Comparison of ENCODE assay signal across 8 cellular contexts in the genomic region with DNA sequence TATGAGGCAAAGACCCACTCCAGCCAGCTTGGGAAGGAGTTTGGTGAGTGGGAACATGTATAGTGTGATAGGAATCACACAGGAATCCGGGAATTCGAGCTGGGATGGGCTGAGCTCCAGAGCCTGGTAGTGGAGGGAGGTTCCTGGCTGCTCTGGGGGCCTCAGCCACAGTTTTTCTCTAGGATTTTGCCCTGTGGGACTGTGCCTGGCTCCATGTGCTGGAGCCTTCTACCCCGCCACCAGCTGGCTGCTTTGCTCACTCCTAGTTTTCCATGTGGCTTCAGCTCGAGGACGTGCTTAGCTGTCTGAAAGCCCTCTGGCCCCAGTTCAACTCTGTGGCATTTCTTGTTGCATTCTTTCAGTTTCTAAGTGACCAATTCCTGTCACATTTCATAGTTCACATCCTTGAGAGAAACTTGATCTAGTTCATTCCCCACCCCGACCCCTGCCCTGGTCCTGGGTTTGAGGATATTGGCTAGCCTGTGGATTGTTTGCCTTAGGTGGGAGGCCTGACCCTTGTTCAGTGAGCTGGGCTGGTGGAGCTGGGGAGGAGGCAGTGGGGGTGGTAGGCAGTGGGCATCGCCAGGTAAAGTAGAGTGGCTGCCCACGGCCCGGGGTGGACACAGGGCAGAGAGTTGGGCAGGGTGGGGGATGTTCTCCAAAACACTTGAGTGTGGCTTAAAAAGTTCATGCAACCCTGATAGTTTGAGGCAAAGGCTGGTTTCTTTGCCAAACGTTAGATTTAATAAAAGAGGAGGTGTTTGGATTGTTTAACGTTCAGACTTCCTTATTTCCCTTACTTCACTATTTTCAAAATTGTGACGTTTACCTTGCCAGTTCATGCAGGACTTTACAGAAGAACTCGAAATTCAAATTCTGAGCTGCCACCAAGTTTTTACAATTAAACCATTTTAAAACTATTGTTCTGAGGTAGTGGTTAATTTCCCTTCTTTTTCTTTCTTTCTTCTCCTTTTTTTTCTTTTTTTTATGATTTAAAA. TPM values are rescaled to one million over a fixed set of nuclear protein-coding genes. Genes with fewer than 3 reads are reported as not detected.
DNase-seq lines count a peak whose midpoint lies in the region; ATAC-seq, FAIRE-seq and TF ChIP-seq lines count a peak whose summit lies in the region.

No MANE protein-coding gene starts in this region.

- H3K27ac ChIP-seq in GM12878 (ENCODE audit: control insufficient read depth, insufficient read depth), result peak overlapping the region; percentile 97

- peak in 2 of 3 experiments; percentile 8 to 22; a peak in 1 of 6 replicates for TF ChIP-seq CTCF in GM12878 (IDR thresholded peaks at IDR 0.05 in 2 of 3, conservative IDR thresholded peaks at IDR 0.05 in 1 of 3; ENCODE audit: control insufficient read depth in 2 of 3, extremely low read depth in 1 of 3, insufficient read depth in 1 of 3, low read depth in 3 of 3, low read length in 3 of 3)

- CTCF ChIA-PET in GM12878 (lab: Yijun Ruan, JAX), result interaction anchor here (0.5 to 3.5 kb wide), 13 partner anchors 10 to 97 kb away, joined by 3 to 17 read pairs (median 4); no protein-coding TSS in a partner anchor

- intact Hi-C loops in GM12878 (cut with micrococcal nuclease; ENCODE audit: unreplicated experiment), result loop anchor here (2.0 kb wide), 1 partner anchor 43 kb away; no protein-coding TSS in a partner anchor

- H3K27me3 ChIP-seq in GM12878 (replicated peaks in 1 of 2; ENCODE audit: control insufficient read depth in 2 of 2, insufficient read depth in 2 of 2, low read length in 1 of 2), result no peaks in the 10 kb centered on the region

- H2AFZ ChIP-seq in GM12878 (ENCODE audit: control insufficient read depth, low read depth, low read length), result no peak overlapping the region

- H3K27ac Mint-ChIP-seq in IgD-negative memory B cell, result peak overlapping the region; percentile 34 to 97 (median 62)
- H3K27ac Mint-ChIP-seq in stimulated activated naive CD8-positive, alpha-beta T cell treated with anti-CD3 and anti-CD28 coated beads, Interleukin-15, Interleukin-2, amounts not matched to agents 100 ng/mL and 50 ng/mL, for 24 hours, result peak overlapping the region; percentile 70

- in situ Hi-C loops in GM12878 (cut with MboI), result no loop called here

- peak overlapping the region; percentile 100 for H3K4me2 ChIP-seq in GM12878 (ENCODE audit: control insufficient read depth, insufficient read depth)

- RAD21 ChIA-PET in GM12878 (lab: Charles Lee; ENCODE audit: unreplicated experiment), result interaction anchor here (0.8 to 2.8 kb wide), 20 partner anchors 10 to 102 kb away, joined by 3 to 22 read pairs (median 6); no protein-coding TSS in a partner anchor

- H3K79me2 ChIP-seq in GM12878 (ENCODE audit: control insufficient read depth, insufficient read depth, low read length), result peaks cover 91% of the 10 kb centered on the region

- no peaks in the 10 kb centered on the region for H3K27me3 Mint-ChIP-seq in IgD-negative memory B cell
- H3K27me3 Mint-ChIP-seq in stimulated activated naive CD8-positive, alpha-beta T cell treated with anti-CD3 and anti-CD28 coated beads, Interleukin-15, Interleukin-2, amounts not matched to agents 100 ng/mL and 50 ng/mL, for 24 hours, result no peaks in the 10 kb centered on the region

- peaks cover 43 to 68% (median 66%) of the 10 kb centered on the region in 3 donors for H3K4me1 Mint-ChIP-seq in IgD-negative memory B cell
- peaks cover 66% of the 10 kb centered on the region for H3K4me1 Mint-ChIP-seq in stimulated activated naive CD8-positive, alpha-beta T cell treated with anti-CD3 and anti-CD28 coated beads, Interleukin-15, Interleukin-2, amounts not matched to agents 100 ng/mL and 50 ng/mL, for 24 hours (ENCODE audit: low read depth)

- SMC1A ChIA-PET in GM12878 (lab: Charles Lee; ENCODE audit: uncharacterized antibody, unreplicated experiment), result interaction anchor here (0.8 to 3.6 kb wide), 26 partner anchors 10 to 98 kb away, joined by 3 to 29 read pairs (median 4); no protein-coding TSS in a partner anchor

- no peaks in the 10 kb centered on the region for H3K9me3 ChIP-seq in GM12878 (replicated peaks; ENCODE audit: control insufficient read depth, insufficient read depth, low read length)

- POLR2A ChIA-PET in GM12878 (lab: Charles Lee), result interaction anchor here (0.5 to 2.7 kb wide), 16 partner anchors 14 to 177 kb away, joined by 3 to 21 read pairs (median 6); no protein-coding TSS in a partner anchor

- TF ChIP-seq EP300 in GM12878 (IDR thresholded peaks at IDR 0.05; ENCODE audit: borderline replicate concordance in 1 of 2, control insufficient read depth in 1 of 2, low read depth in 2 of 2, low read length in 2 of 2), result peak in 1 of 2 experiments; percentile 56; a peak in 2 of 4 replicates

- H3K4me1 ChIP-seq in GM12878 (ENCODE audit: control insufficient read depth, insufficient read depth, low read length), result peaks cover 43% of the 10 kb centered on the region

- 25% methylated on average over 13 of the region's 13 CpGs for WGBS in GM12878 (ENCODE audit: insufficient coverage, insufficient replicate concordance, low lambda C conversion rate, missing lambda C conversion rate)

- H3K36me3 ChIP-seq in GM12878 (ENCODE audit: control insufficient read depth in 2 of 2, insufficient read depth in 2 of 2, low read length in 1 of 2), result peaks cover 9 to 25% of the 10 kb centered on the region in 2 experiments

- TF ChIP-seq POLR2A in GM12878 (IDR thresholded peaks at IDR 0.05; ENCODE audit: low read depth, low read length), result 0 out of 2 replicates have a peak, but pooled peaks have one; percentile 32

- no peaks in the 10 kb centered on the region for H3K9me3 Mint-ChIP-seq in IgD-negative memory B cell
- H3K9me3 Mint-ChIP-seq in stimulated activated naive CD8-positive, alpha-beta T cell treated with anti-CD3 and anti-CD28 coated beads, Interleukin-15, Interleukin-2, amounts not matched to agents 100 ng/mL and 50 ng/mL, for 24 hours, result no peaks in the 10 kb centered on the region

- ATAC-seq in GM12878, result peak; percentile 63
- ATAC-seq in GM19328 (IDR thresholded peaks at IDR 0.05; ENCODE audit: unreplicated experiment), result no peak

- H3K4me3 Mint-ChIP-seq in IgD-negative memory B cell, result peak overlapping the region; percentile 61 to 91 (median 84)
- peak overlapping the region; percentile 25 for H3K4me3 Mint-ChIP-seq in stimulated activated naive CD8-positive, alpha-beta T cell treated with anti-CD3 and anti-CD28 coated beads, Interleukin-15, Interleukin-2, amounts not matched to agents 100 ng/mL and 50 ng/mL, for 24 hours

- H4K20me1 ChIP-seq in GM12878 (ENCODE audit: control insufficient read depth, insufficient read depth), result peaks cover 4% of the 10 kb centered on the region

- BruUV-seq in GM12878 (replicated peaks; lab: Mats Ljungman, UMichigan), result TSS peak; percentile 28

- peak; percentile 86 for FAIRE-seq in GM12878 (lab: Jason Lieb, UNC)

- DNase-seq in DMS79 treated with DMSO at 0.1 percent for 48 hours (lab: John Stamatoyannopoulos, UW) (peak; percentile 25), GM12878 (ENCODE audit: low read depth, low spot score) (peak; percentile 71), kidney tubule cell (ENCODE audit: low spot score) (peak; percentile 87), DMS153 treated with DMSO at 0.1 percent for 48 hours (lab: John Stamatoyannopoulos, UW; ENCODE audit: unreplicated experiment) (no peak), NCI-H187 (lab: John Stamatoyannopoulos, UW) (no peak)

- H3K9ac ChIP-seq in GM12878 (ENCODE audit: control insufficient read depth, insufficient read depth, low read length), result peak overlapping the region; percentile 86

- TF ChIP-seq RAD21 in GM12878 (IDR thresholded peaks at IDR 0.05; ENCODE audit: insufficient read depth, low read depth, low read length), result no peak

- peak overlapping the region; percentile 69 for H3K4me3 ChIP-seq in GM12878

- peaks cover 14% of the 10 kb centered on the region for H3K36me3 Mint-ChIP-seq in IgD-negative memory B cell
- H3K36me3 Mint-ChIP-seq in stimulated activated naive CD8-positive, alpha-beta T cell treated with anti-CD3 and anti-CD28 coated beads, Interleukin-15, Interleukin-2, amounts not matched to agents 100 ng/mL and 50 ng/mL, for 24 hours (ENCODE audit: low read depth), result peaks cover 65% of the 10 kb centered on the region

TF ChIP-seq in GM12878, 131 proteins besides CTCF, POLR2A, EP300 and RAD21 (continues in another document):
- TF ChIP-seq KLF5 (IDR thresholded peaks at IDR 0.05; ENCODE audit: partially characterized antibody) (no peak), RUNX3 (IDR thresholded peaks at IDR 0.05; ENCODE audit: low read length) (peak; percentile 80), MEF2B (IDR thresholded peaks at IDR 0.05; ENCODE audit: partially characterized antibody, poor library complexity, severe bottlenecking) (peak; percentile 10), ATF7 (IDR thresholded peaks at IDR 0.05; ENCODE audit: low read depth) (0 out of 2 replicates have a peak, but pooled peaks have one; percentile 7), JUNB (IDR thresholded peaks at IDR 0.05) (peak; percentile 68), TCF12 (IDR thresholded peaks at IDR 0.05; ENCODE audit: low read depth, low read length) (peak; percentile 20; the same call in 1 of the 2 replicates), DPF2 (IDR thresholded peaks at IDR 0.05) (peak; percentile 55; the same call in 1 of the 2 replicates), ZNF207 (IDR thresholded peaks at IDR 0.05; ENCODE audit: borderline replicate concordance) (no peak), KAT2A (conservative IDR thresholded peaks at IDR 0.05; ENCODE audit: control insufficient read depth, low read depth, low read length) (no peak), BCL11A (IDR thresholded peaks at IDR 0.05; ENCODE audit: low read depth, low read length) (0 out of 2 replicates have a peak, but pooled peaks have one; percentile 27)

RNA-seq across cellular contexts. Expression of a gene that starts 5.2 kb away (rescaled TPM):
- polyA plus RNA-seq in IgD-negative memory B cell (44.4 TPM), GM12878 (2011; rRNA removed) (28.8 and 33.3 TPM in 2 replicates), GM12878 (2014; fragmentation: Illumina TruSeq; extraction: Trizol) (35.8 and 41.5 TPM in 2 replicates), GM12878 (2014; fragmentation: Nextera tagmentation; extraction: Ambion mirVana) (10 to 100 TPM in 1 of 2 experiments, 1 to 10 TPM in 1; 6.3 to 10.2 TPM), GM12878 (2014; rRNA removed) (32.5 and 34.6 TPM in 2 replicates), GM12878 (2016; fragmentation: Nextera tagmentation; extraction: Ambion mirVana) (10 to 100 TPM; 48.5 to 52.3 TPM)
- 161 and 179 TPM in 2 replicates for total RNA-seq in GM12878 (2013; cell fraction: nucleolus; rRNA removed)
- total RNA-seq in GM12878 (2014; rRNA removed) (28.2 and 32.4 TPM in 2 replicates), GM12878 (2014; rRNA removed; fragmentation: Illumina TruSeq; extraction: Trizol) (18.2 and 19.0 TPM in 2 replicates), GM12878 (2021) (58.1 and 66.1 TPM in 2 replicates)
- polyA plus RNA-seq in GM12878 (2011; ENCODE audit: low read depth), result 26.5 TPM
- 26.4 and 30.9 TPM in 2 replicates for polyA plus RNA-seq in GM12878 (2011; cell fraction: cytosol; rRNA removed)
- 38.5 and 42.8 TPM in 2 replicates for polyA plus RNA-seq in GM12878 (2011; cell fraction: nucleus; rRNA removed)
- polyA plus RNA-seq in GM12878 (2012), result 46.1 and 55.7 TPM in 2 replicates
- polyA minus RNA-seq in GM12878 (2011; rRNA and poly(A)+ RNA removed), result 26.8 and 36.9 TPM in 2 replicates
- 18.6 and 19.0 TPM in 2 replicates for polyA minus RNA-seq in GM12878 (2011; cell fraction: cytosol; rRNA and poly(A)+ RNA removed)
- polyA minus RNA-seq in GM12878 (2011; cell fraction: nucleus; rRNA and poly(A)+ RNA removed), result 17.2 and 32.2 TPM in 2 replicates

Comparison
In these comparisons a context has a peak if more than half of its experiments do, and no peak if none do; other contexts are left out.
1. DNase-seq: peak in DMS79 treated with DMSO at 0.1 percent for 48 hours (single experiment), GM12878 (single experiment) and kidney tubule cell (single experiment); none in DMS153 treated with DMSO at 0.1 percent for 48 hours (single experiment) and NCI-H187 (0 of 2).